Comparison of ENCODE assay signal across 8 cellular contexts in the genomic region with DNA sequence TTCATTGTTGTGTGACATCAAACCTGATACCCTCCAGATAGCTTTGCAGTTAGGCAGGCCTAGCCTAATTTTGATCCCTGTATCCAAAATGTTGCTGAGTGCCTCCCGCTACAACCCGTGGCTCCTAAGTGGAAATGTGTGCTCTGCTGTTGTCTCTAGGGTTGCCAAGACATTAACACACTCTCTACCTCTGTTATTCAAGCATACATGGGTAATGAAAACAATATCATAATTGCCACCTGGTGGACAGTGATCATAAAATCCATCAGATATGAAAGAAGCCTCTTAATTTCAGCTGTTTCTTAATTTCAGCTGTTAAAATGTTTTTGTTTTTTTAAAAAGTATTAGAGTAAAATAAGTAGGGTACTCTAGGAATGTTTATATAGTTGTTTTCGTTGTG.
DNase-seq lines count a peak whose midpoint lies in the region; ATAC-seq, FAIRE-seq and TF ChIP-seq lines count a peak whose summit lies in the region.

No MANE protein-coding gene starts in this region.

- DNase-seq in GM12865 (ENCODE audit: low read depth): peak; percentile 17
- DNase-seq in NCI-H146 treated with DMSO at 0.1 percent for 48 hours (lab: John Stamatoyannopoulos, UW; ENCODE audit: unreplicated experiment): peak; percentile 65
- DNase-seq in brain microvascular endothelial cell: no peak
- DNase-seq in neural crest cell (ENCODE audit: low read depth, low spot score): no peak
- DNase-seq in omental fat pad (ENCODE audit: low spot score): no peak
- DNase-seq in frontal cortex (ENCODE audit: low spot score in 2 of 2): no peak
- no peak for DNase-seq in HuH-7 (ENCODE audit: low spot score)

- no peaks in the 10 kb centered on the region for H3K27me3 Mint-ChIP-seq in neural crest cell (ENCODE audit: low read depth)

- in situ Hi-C loops in brain microvascular endothelial cell (cut with HindIII; ENCODE audit: low pct_ligation_motif_present, low sequenced_read_pairs): no loop called here

- H3K27me3 ChIP-seq in brain microvascular endothelial cell (replicated peaks): no peaks in the 10 kb centered on the region

- TF ChIP-seq CTCF in GM12865 (IDR thresholded peaks at IDR 0.05; ENCODE audit: insufficient read depth, low read depth, low read length, missing control alignments) (no peak), brain microvascular endothelial cell (IDR thresholded peaks at IDR 0.05; ENCODE audit: low read depth, low read length, missing control alignments) (peak; percentile 28), neural crest cell (conservative IDR thresholded peaks at IDR 0.05) (peak; percentile 57), omental fat pad (IDR thresholded peaks at IDR 0.05) (no peak)

- FAIRE-seq in frontal cortex (lab: Jason Lieb, UNC): no peak

- no peak overlapping the region for H3K4me3 Mint-ChIP-seq in neural crest cell

- no peaks in the 10 kb centered on the region for H3K9me3 Mint-ChIP-seq in neural crest cell

- H3K27ac Mint-ChIP-seq in neural crest cell (ENCODE audit: unreplicated experiment): no peak overlapping the region

- H3K4me1 Mint-ChIP-seq in neural crest cell: peaks cover 9% of the 10 kb centered on the region

- H3K4me3 ChIP-seq in GM12865 (ENCODE audit: low read depth, low read length) (no peak overlapping the region), brain microvascular endothelial cell (ENCODE audit: low read depth, low read length) (no peak overlapping the region)

- H3K27ac ChIP-seq in brain microvascular endothelial cell: no peak overlapping the region

- ATAC-seq in omental fat pad (ENCODE audit: low FRiP score): no peak
- ATAC-seq in HG03354 (IDR thresholded peaks at IDR 0.05; ENCODE audit: poor library complexity, severe bottlenecking, unreplicated experiment): no peak

- peaks cover 2% of the 10 kb centered on the region for H3K36me3 Mint-ChIP-seq in neural crest cell (ENCODE audit: low read depth)

- no peaks in the 10 kb centered on the region for H3K36me3 ChIP-seq in brain microvascular endothelial cell (replicated peaks)

Comparison
In these comparisons a context has a peak if more than half of its experiments do, and no peak if none do; other contexts are left out.
1. DNase-seq: peak in GM12865 (single experiment) and NCI-H146 treated with DMSO at 0.1 percent for 48 hours (single experiment); none in brain microvascular endothelial cell (single experiment), neural crest cell (single experiment), omental fat pad (single experiment), frontal cortex (0 of 2) and HuH-7 (single experiment).
2. CTCF ChIP-seq: peak in brain microvascular endothelial cell (single experiment) and neural crest cell (single experiment); none in GM12865 (single experiment) and omental fat pad (0 of 3).